In the genomic region with DNA sequence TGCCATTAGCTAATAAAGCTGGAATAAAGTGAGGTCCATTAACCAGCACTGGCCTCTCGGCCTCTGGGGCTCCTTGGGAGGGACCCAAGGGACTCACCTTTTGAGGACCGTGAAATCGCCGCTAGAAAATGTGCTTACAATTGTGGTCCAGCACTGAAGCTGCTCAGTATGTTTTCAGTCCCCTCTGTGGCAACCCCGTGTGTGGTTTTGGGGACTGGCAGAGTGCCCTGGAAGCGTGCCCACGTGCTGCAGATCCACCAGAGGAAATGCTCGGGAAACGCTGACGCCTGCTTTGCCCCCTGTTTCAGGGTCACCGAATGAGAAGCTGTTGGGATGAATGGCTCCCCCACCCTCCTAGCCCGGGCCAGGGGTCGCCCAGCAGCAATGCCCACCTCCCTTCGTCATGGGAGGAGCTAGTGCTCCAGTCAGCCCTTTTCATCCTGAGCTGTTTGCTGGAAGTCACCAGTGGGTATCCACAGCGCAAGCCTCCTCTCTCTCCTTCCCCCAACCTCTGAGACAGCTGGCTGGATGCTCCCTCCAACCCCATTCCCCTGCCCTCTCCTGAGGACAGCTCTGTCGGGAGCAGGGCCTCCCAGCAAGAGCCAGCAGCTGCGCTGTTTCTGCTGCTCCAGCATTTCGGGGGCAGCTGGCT, we compare ENCODE assay signal across 1 cellular context.
A peak's percentile ranks its signal among the peaks of the same experiment; 100 is the strongest.
TF ChIP-seq lines count a peak whose summit lies in the region.

No MANE protein-coding gene starts in this region.

TF ChIP-seq in HepG2, 621 proteins besides CTCF, POLR2A, EP300 and RAD21 (continued from another document and continues in another):
- TF ChIP-seq, protein P1, sequence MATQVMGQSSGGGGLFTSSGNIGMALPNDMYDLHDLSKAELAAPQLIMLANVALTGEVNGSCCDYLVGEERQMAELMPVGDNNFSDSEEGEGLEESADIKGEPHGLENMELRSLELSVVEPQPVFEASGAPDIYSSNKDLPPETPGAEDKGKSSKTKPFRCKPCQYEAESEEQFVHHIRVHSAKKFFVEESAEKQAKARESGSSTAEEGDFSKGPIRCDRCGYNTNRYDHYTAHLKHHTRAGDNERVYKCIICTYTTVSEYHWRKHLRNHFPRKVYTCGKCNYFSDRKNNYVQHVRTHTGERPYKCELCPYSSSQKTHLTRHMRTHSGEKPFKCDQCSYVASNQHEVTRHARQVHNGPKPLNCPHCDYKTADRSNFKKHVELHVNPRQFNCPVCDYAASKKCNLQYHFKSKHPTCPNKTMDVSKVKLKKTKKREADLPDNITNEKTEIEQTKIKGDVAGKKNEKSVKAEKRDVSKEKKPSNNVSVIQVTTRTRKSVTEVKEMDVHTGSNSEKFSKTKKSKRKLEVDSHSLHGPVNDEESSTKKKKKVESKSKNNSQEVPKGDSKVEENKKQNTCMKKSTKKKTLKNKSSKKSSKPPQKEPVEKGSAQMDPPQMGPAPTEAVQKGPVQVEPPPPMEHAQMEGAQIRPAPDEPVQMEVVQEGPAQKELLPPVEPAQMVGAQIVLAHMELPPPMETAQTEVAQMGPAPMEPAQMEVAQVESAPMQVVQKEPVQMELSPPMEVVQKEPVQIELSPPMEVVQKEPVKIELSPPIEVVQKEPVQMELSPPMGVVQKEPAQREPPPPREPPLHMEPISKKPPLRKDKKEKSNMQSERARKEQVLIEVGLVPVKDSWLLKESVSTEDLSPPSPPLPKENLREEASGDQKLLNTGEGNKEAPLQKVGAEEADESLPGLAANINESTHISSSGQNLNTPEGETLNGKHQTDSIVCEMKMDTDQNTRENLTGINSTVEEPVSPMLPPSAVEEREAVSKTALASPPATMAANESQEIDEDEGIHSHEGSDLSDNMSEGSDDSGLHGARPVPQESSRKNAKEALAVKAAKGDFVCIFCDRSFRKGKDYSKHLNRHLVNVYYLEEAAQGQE (IDR thresholded peaks at IDR 0.05; ENCODE audit: borderline replicate concordance in 1 of 2, low read depth in 1 of 2, low read length in 2 of 2), result no peak
- TF ChIP-seq NR2F2 (IDR thresholded peaks at IDR 0.05; ENCODE audit: borderline replicate concordance, low read depth) (0 out of 2 replicates have a peak, but pooled peaks have one; percentile 1), REL (CRISPR knock-in tag; conservative IDR thresholded peaks at IDR 0.05) (no peak), ZSCAN21 (CRISPR knock-in tag; IDR thresholded peaks at IDR 0.05; ENCODE audit: borderline replicate concordance) (no peak), POLR2AphosphoS5 (IDR thresholded peaks at IDR 0.05; ENCODE audit: low read depth, low read length) (peak; percentile 15; the same call in 1 of the 2 replicates), ZNF430 (CRISPR knock-in tag; IDR thresholded peaks at IDR 0.05) (0 out of 2 replicates have a peak, but pooled peaks have one; percentile 3), ZNF546 (CRISPR knock-in tag; conservative IDR thresholded peaks at IDR 0.05) (0 out of 2 replicates have a peak, but pooled peaks have one; percentile 6), SP140L (CRISPR knock-in tag; IDR thresholded peaks at IDR 0.05; ENCODE audit: borderline replicate concordance) (no peak), SMAD9 (CRISPR knock-in tag; IDR thresholded peaks at IDR 0.05) (no peak), PHF20 (CRISPR knock-in tag; IDR thresholded peaks at IDR 0.05) (no peak), ZNF781 (CRISPR knock-in tag; IDR thresholded peaks at IDR 0.05; ENCODE audit: borderline replicate concordance, not compliant biosample characterization) (no peak), POLR2G (IDR thresholded peaks at IDR 0.05; ENCODE audit: low read depth, low read length) (peak; percentile 54; the same call in 1 of the 2 replicates), DPF2 (CRISPR knock-in tag; IDR thresholded peaks at IDR 0.05; ENCODE audit: borderline replicate concordance, low read depth) (peak; percentile 6; the same call in 1 of the 2 replicates), ZNF234 (CRISPR knock-in tag; conservative IDR thresholded peaks at IDR 0.05) (no peak), SNAPC2 (CRISPR knock-in tag; IDR thresholded peaks at IDR 0.05) (0 out of 2 replicates have a peak, but pooled peaks have one; percentile 26), ZC3H4 (CRISPR knock-in tag; IDR thresholded peaks at IDR 0.05; ENCODE audit: borderline replicate concordance) (0 out of 2 replicates have a peak, but pooled peaks have one; percentile 2), ZNF350 (CRISPR knock-in tag; IDR thresholded peaks at IDR 0.05; ENCODE audit: borderline replicate concordance, low read depth) (no peak), SIN3A (IDR thresholded peaks at IDR 0.05; ENCODE audit: borderline replicate concordance, low read depth, low read length) (no peak), GPN1 (CRISPR knock-in tag; IDR thresholded peaks at IDR 0.05; ENCODE audit: borderline replicate concordance) (0 out of 2 replicates have a peak, but pooled peaks have one; percentile 30), FOXA1 (IDR thresholded peaks at IDR 0.05) (no peak), FOXA1 (CRISPR knock-in tag; IDR thresholded peaks at IDR 0.05) (no peak), SP4 (CRISPR knock-in tag; IDR thresholded peaks at IDR 0.05) (no peak), PPARG (CRISPR knock-in tag; conservative IDR thresholded peaks at IDR 0.05) (no peak), ZNF232 (CRISPR knock-in tag; IDR thresholded peaks at IDR 0.05; ENCODE audit: borderline replicate concordance) (no peak)
- TF ChIP-seq, protein P2, sequence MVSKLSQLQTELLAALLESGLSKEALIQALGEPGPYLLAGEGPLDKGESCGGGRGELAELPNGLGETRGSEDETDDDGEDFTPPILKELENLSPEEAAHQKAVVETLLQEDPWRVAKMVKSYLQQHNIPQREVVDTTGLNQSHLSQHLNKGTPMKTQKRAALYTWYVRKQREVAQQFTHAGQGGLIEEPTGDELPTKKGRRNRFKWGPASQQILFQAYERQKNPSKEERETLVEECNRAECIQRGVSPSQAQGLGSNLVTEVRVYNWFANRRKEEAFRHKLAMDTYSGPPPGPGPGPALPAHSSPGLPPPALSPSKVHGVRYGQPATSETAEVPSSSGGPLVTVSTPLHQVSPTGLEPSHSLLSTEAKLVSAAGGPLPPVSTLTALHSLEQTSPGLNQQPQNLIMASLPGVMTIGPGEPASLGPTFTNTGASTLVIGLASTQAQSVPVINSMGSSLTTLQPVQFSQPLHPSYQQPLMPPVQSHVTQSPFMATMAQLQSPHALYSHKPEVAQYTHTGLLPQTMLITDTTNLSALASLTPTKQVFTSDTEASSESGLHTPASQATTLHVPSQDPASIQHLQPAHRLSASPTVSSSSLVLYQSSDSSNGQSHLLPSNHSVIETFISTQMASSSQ (IDR thresholded peaks at IDR 0.05; ENCODE audit: low read depth), result no peak
- TF ChIP-seq, protein P2 (CRISPR knock-in tag; IDR thresholded peaks at IDR 0.05; ENCODE audit: borderline replicate concordance), result peak; percentile 67; the same call in 1 of the 2 replicates
- TF ChIP-seq, protein P3, sequence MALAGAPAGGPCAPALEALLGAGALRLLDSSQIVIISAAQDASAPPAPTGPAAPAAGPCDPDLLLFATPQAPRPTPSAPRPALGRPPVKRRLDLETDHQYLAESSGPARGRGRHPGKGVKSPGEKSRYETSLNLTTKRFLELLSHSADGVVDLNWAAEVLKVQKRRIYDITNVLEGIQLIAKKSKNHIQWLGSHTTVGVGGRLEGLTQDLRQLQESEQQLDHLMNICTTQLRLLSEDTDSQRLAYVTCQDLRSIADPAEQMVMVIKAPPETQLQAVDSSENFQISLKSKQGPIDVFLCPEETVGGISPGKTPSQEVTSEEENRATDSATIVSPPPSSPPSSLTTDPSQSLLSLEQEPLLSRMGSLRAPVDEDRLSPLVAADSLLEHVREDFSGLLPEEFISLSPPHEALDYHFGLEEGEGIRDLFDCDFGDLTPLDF (CRISPR knock-in tag; IDR thresholded peaks at IDR 0.05), result no peak
- TF ChIP-seq, protein P4, sequence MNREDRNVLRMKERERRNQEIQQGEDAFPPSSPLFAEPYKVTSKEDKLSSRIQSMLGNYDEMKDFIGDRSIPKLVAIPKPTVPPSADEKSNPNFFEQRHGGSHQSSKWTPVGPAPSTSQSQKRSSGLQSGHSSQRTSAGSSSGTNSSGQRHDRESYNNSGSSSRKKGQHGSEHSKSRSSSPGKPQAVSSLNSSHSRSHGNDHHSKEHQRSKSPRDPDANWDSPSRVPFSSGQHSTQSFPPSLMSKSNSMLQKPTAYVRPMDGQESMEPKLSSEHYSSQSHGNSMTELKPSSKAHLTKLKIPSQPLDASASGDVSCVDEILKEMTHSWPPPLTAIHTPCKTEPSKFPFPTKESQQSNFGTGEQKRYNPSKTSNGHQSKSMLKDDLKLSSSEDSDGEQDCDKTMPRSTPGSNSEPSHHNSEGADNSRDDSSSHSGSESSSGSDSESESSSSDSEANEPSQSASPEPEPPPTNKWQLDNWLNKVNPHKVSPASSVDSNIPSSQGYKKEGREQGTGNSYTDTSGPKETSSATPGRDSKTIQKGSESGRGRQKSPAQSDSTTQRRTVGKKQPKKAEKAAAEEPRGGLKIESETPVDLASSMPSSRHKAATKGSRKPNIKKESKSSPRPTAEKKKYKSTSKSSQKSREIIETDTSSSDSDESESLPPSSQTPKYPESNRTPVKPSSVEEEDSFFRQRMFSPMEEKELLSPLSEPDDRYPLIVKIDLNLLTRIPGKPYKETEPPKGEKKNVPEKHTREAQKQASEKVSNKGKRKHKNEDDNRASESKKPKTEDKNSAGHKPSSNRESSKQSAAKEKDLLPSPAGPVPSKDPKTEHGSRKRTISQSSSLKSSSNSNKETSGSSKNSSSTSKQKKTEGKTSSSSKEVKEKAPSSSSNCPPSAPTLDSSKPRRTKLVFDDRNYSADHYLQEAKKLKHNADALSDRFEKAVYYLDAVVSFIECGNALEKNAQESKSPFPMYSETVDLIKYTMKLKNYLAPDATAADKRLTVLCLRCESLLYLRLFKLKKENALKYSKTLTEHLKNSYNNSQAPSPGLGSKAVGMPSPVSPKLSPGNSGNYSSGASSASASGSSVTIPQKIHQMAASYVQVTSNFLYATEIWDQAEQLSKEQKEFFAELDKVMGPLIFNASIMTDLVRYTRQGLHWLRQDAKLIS (CRISPR knock-in tag; IDR thresholded peaks at IDR 0.05), result no peak
- TF ChIP-seq, protein P5, sequence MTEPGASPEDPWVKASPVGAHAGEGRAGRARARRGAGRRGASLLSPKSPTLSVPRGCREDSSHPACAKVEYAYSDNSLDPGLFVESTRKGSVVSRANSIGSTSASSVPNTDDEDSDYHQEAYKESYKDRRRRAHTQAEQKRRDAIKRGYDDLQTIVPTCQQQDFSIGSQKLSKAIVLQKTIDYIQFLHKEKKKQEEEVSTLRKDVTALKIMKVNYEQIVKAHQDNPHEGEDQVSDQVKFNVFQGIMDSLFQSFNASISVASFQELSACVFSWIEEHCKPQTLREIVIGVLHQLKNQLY (CRISPR knock-in tag; IDR thresholded peaks at IDR 0.05), result no peak
- TF ChIP-seq, protein P6, sequence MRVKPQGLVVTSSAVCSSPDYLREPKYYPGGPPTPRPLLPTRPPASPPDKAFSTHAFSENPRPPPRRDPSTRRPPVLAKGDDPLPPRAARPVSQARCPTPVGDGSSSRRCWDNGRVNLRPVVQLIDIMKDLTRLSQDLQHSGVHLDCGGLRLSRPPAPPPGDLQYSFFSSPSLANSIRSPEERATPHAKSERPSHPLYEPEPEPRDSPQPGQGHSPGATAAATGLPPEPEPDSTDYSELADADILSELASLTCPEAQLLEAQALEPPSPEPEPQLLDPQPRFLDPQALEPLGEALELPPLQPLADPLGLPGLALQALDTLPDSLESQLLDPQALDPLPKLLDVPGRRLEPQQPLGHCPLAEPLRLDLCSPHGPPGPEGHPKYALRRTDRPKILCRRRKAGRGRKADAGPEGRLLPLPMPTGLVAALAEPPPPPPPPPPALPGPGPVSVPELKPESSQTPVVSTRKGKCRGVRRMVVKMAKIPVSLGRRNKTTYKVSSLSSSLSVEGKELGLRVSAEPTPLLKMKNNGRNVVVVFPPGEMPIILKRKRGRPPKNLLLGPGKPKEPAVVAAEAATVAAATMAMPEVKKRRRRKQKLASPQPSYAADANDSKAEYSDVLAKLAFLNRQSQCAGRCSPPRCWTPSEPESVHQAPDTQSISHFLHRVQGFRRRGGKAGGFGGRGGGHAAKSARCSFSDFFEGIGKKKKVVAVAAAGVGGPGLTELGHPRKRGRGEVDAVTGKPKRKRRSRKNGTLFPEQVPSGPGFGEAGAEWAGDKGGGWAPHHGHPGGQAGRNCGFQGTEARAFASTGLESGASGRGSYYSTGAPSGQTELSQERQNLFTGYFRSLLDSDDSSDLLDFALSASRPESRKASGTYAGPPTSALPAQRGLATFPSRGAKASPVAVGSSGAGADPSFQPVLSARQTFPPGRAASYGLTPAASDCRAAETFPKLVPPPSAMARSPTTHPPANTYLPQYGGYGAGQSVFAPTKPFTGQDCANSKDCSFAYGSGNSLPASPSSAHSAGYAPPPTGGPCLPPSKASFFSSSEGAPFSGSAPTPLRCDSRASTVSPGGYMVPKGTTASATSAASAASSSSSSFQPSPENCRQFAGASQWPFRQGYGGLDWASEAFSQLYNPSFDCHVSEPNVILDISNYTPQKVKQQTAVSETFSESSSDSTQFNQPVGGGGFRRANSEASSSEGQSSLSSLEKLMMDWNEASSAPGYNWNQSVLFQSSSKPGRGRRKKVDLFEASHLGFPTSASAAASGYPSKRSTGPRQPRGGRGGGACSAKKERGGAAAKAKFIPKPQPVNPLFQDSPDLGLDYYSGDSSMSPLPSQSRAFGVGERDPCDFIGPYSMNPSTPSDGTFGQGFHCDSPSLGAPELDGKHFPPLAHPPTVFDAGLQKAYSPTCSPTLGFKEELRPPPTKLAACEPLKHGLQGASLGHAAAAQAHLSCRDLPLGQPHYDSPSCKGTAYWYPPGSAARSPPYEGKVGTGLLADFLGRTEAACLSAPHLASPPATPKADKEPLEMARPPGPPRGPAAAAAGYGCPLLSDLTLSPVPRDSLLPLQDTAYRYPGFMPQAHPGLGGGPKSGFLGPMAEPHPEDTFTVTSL (CRISPR knock-in tag; IDR thresholded peaks at IDR 0.05; ENCODE audit: borderline replicate concordance), result no peak
- TF ChIP-seq, protein P7, sequence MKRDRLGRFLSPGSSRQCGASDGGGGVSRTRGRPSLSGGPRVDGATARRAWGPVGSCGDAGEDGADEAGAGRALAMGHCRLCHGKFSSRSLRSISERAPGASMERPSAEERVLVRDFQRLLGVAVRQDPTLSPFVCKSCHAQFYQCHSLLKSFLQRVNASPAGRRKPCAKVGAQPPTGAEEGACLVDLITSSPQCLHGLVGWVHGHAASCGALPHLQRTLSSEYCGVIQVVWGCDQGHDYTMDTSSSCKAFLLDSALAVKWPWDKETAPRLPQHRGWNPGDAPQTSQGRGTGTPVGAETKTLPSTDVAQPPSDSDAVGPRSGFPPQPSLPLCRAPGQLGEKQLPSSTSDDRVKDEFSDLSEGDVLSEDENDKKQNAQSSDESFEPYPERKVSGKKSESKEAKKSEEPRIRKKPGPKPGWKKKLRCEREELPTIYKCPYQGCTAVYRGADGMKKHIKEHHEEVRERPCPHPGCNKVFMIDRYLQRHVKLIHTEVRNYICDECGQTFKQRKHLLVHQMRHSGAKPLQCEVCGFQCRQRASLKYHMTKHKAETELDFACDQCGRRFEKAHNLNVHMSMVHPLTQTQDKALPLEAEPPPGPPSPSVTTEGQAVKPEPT (CRISPR knock-in tag; IDR thresholded peaks at IDR 0.05; ENCODE audit: low read depth), result no peak
